Comparison of ENCODE assay signal across 25 cellular contexts in genomic region chr11:32833921-32834320, GRCh38. TPM values are rescaled to one million over a fixed set of nuclear protein-coding genes. Genes with fewer than 3 reads are reported as not detected.
A peak's percentile ranks its signal among the peaks of the same experiment; 100 is the strongest.
DNase-seq lines count a peak whose midpoint lies in the region; ATAC-seq, FAIRE-seq and TF ChIP-seq lines count a peak whose summit lies in the region.
"Had no signal": no experiment of that assay in that cellular context is flagged by ENCODE, and none has a peak within 500 bp of the region (broad histone marks: within the 10 kb centered on the region; RNA-seq: fewer than 3 reads in every experiment).

No MANE protein-coding gene starts in this region.

- H2AK5ac ChIP-seq in H1 (ENCODE audit: low read depth, low read length) (no peak overlapping the region), trophoblast cell (ENCODE audit: low read length) (no peak overlapping the region)

- H2BK20ac ChIP-seq in H1 (ENCODE audit: low read length), result no peak overlapping the region

- H2BK120ac ChIP-seq in H1 (replicated peaks; ENCODE audit: low read depth, low read length), result no peak overlapping the region
- H2BK120ac ChIP-seq in trophoblast cell (ENCODE audit: insufficient read depth, low read length, poor library complexity), result no peak overlapping the region

- no peak overlapping the region for H2BK12ac ChIP-seq in H1 (ENCODE audit: low read depth, low read length)
- H2BK12ac ChIP-seq in trophoblast cell (ENCODE audit: low read length), result no peak overlapping the region

- no peaks in the 10 kb centered on the region for H3K79me2 ChIP-seq in GM23338 (replicated peaks; ENCODE audit: insufficient read depth)
- no peaks in the 10 kb centered on the region for H3K79me2 ChIP-seq in H1 (ENCODE audit: control insufficient read depth in 1 of 2, insufficient read depth in 2 of 2, low read length in 2 of 2)
- peaks cover 5% of the 10 kb centered on the region for H3K79me2 ChIP-seq in trophoblast cell (ENCODE audit: control insufficient read depth, insufficient read depth, low read length, poor library complexity)

- H3K23ac ChIP-seq in H1 (ENCODE audit: insufficient read length) (no peak overlapping the region), trophoblast cell (ENCODE audit: low read length) (no peak overlapping the region)

- H4K8ac ChIP-seq in H1 (ENCODE audit: extremely low read depth, insufficient read depth, low read length) (no peak overlapping the region), trophoblast cell (ENCODE audit: low read depth, low read length) (no peak overlapping the region)

- ATAC-seq in GM23338 (no peak), GM19452 (IDR thresholded peaks at IDR 0.05; ENCODE audit: unreplicated experiment) (no peak), HG03457 (IDR thresholded peaks at IDR 0.05; ENCODE audit: unreplicated experiment) (no peak)
- ATAC-seq: GM12878 had no signal

- H3K27me3 Mint-ChIP-seq in GM23338 (ENCODE audit: insufficient read depth, low read depth, poor library complexity), result peaks cover 16% of the 10 kb centered on the region
- peaks cover 28% of the 10 kb centered on the region for H3K27me3 Mint-ChIP-seq in activated naive CD4-positive, alpha-beta T cell treated with anti-CD3 and anti-CD28 coated beads for 36 hours (ENCODE audit: low read depth)

- H3K27me3 ChIP-seq in GM23338 (ENCODE audit: insufficient read depth) (peaks cover 18% of the 10 kb centered on the region), H1 (replicated peaks in 1 of 4; ENCODE audit: control insufficient read depth in 3 of 4, extremely low read depth in 1 of 4, insufficient read depth in 3 of 4, low read length in 3 of 4) (peaks cover 0 to 4% (median 3%) of the 10 kb centered on the region in 4 experiments; a peak in 4 of 7 replicates), trophoblast cell (ENCODE audit: insufficient read depth, low read length) (no peaks in the 10 kb centered on the region)

- DNase-seq in GM23338 (ENCODE audit: low spot score), result peak; percentile 21
- DNase-seq in NCI-H69 (lab: John Stamatoyannopoulos, UW), result peak; percentile 10
- DNase-seq in H1 (ENCODE audit: low read depth in 1 of 2, low spot score in 2 of 2), result no peak
- DNase-seq in trophoblast cell, result no peak
- no peak for DNase-seq in D721Med (ENCODE audit: insufficient read length, low spot score)
- DNase-seq in activated naive CD4-positive, alpha-beta T cell treated with anti-CD3 and anti-CD28 coated beads for 36 hours, result no peak
- DNase-seq: 8988T; ACHN; BE2C; C1 segment of cervical spinal cord; CD4-positive, alpha-beta memory T cell; CD4-positive, CD25-positive, alpha-beta regulatory T cell; CD8-positive, alpha-beta memory T cell; COR-L47; DMS79 treated with DMSO at 0.1 percent for 48 hours; GDM1 had no signal

- POLR2A ChIA-PET in H1 (lab: Charles Lee; ENCODE audit: partially characterized antibody), result interaction anchor here (0.6 to 1.0 kb wide), 2 partner anchors 36 to 58 kb away, joined by 3 read pairs; no protein-coding TSS in a partner anchor

- no peak for TF ChIP-seq RAD21 in H1 (IDR thresholded peaks at IDR 0.05 in 1 of 2, conservative IDR thresholded peaks at IDR 0.05 in 1 of 2; ENCODE audit: low read depth in 2 of 2, low read length in 2 of 2)

- TF ChIP-seq POLR2A in H1 (IDR thresholded peaks at IDR 0.05; ENCODE audit: control extremely low read depth in 1 of 2, low read depth in 2 of 2, low read length in 2 of 2), result no peak

- H3K4me1 Mint-ChIP-seq in GM23338, result peaks cover 13% of the 10 kb centered on the region; the same call in 2 of the 3 replicates
- peaks cover 6% of the 10 kb centered on the region for H3K4me1 Mint-ChIP-seq in activated naive CD4-positive, alpha-beta T cell treated with anti-CD3 and anti-CD28 coated beads for 36 hours (ENCODE audit: low read depth)

- H3K18ac ChIP-seq in H1 (ENCODE audit: extremely low read depth, low read length) (no peak overlapping the region), trophoblast cell (ENCODE audit: low read length) (no peak overlapping the region)

- no peaks in the 10 kb centered on the region for H3K79me1 ChIP-seq in H1 (ENCODE audit: low read depth, low read length)
- H3K79me1 ChIP-seq in trophoblast cell (ENCODE audit: low read length), result peaks cover 9% of the 10 kb centered on the region

- H3K4me1 ChIP-seq in GM23338 (ENCODE audit: insufficient read depth), result peaks cover 4% of the 10 kb centered on the region
- H3K4me1 ChIP-seq in H1 (replicated peaks in 1 of 4; ENCODE audit: control insufficient read depth in 3 of 4, insufficient read depth in 4 of 4, low read length in 3 of 4), result peaks cover 0 to 4% (median 0%) of the 10 kb centered on the region in 4 experiments; a peak in 1 of 7 replicates
- peaks cover 2 to 7% of the 10 kb centered on the region in 2 experiments for H3K4me1 ChIP-seq in trophoblast cell (ENCODE audit: control insufficient read depth in 1 of 2, insufficient read depth in 2 of 2, low read length in 2 of 2)
- H3K4me1 ChIP-seq: BE2C had no signal

- H3K4ac ChIP-seq in H1 (replicated peaks; ENCODE audit: insufficient read length, low read depth, low read length) (no peak overlapping the region), trophoblast cell (ENCODE audit: low read depth, low read length) (no peak overlapping the region)

- H2AFZ ChIP-seq in GM23338, result no peak overlapping the region
- H2AFZ ChIP-seq in H1 (ENCODE audit: low read length), result no peak overlapping the region
- H2AFZ ChIP-seq in trophoblast cell (ENCODE audit: insufficient read depth, low read length, poor library complexity), result no peak overlapping the region

- H3K36me3 Mint-ChIP-seq in GM23338 (ENCODE audit: low read depth), result no peaks in the 10 kb centered on the region
- H3K36me3 Mint-ChIP-seq in activated naive CD4-positive, alpha-beta T cell treated with anti-CD3 and anti-CD28 coated beads for 36 hours (ENCODE audit: low read depth), result no peaks in the 10 kb centered on the region
- H3K36me3 Mint-ChIP-seq: CD4-positive, alpha-beta memory T cell; CD4-positive, CD25-positive, alpha-beta regulatory T cell; CD8-positive, alpha-beta memory T cell had no signal

- TF ChIP-seq CTCF in GM23338 (conservative IDR thresholded peaks at IDR 0.05; ENCODE audit: low read depth in 2 of 2), result no peak
- no peak for TF ChIP-seq CTCF in H1 (IDR thresholded peaks at IDR 0.05; ENCODE audit: control extremely low read depth in 1 of 3, insufficient read depth in 1 of 3, low read depth in 1 of 3, low read length in 3 of 3)
- no peak for TF ChIP-seq CTCF in D721Med (IDR thresholded peaks at IDR 0.05; ENCODE audit: insufficient read depth, missing control alignments)

- H2BK15ac ChIP-seq in H1 (ENCODE audit: low read length), result no peak overlapping the region

- H3K4me2 ChIP-seq in GM23338 (no peak overlapping the region), H1 (ENCODE audit: insufficient read depth in 1 of 2, low read depth in 2 of 2, low read length in 2 of 2) (no peak overlapping the region), trophoblast cell (ENCODE audit: low read length) (no peak overlapping the region)
- H3K4me2 ChIP-seq: BLaER1 had no signal

- intact Hi-C loops in activated naive CD4-positive, alpha-beta T cell treated with anti-CD3 and anti-CD28 coated beads for 36 hours (cut with micrococcal nuclease), result no loop called here

- no peak overlapping the region for H4K5ac ChIP-seq in H1 (ENCODE audit: insufficient read length, low read depth, low read length)

- H3K56ac ChIP-seq in H1 (replicated peaks; ENCODE audit: insufficient read length, low read depth, low read length), result no peak overlapping the region

- H3K36me3 ChIP-seq in GM23338 (ENCODE audit: insufficient read depth) (no peaks in the 10 kb centered on the region), H1 (ENCODE audit: control insufficient read depth in 2 of 4, insufficient read depth in 4 of 4, low read length in 3 of 4) (no peaks in the 10 kb centered on the region), trophoblast cell (ENCODE audit: control insufficient read depth in 1 of 2, insufficient read depth in 2 of 2, low read length in 2 of 2) (peaks cover 3% of the 10 kb centered on the region in 2 experiments)
- H3K36me3 ChIP-seq: BE2C, BLaER1 had no signal

- H3K9ac ChIP-seq in H1 (replicated peaks in 1 of 4; ENCODE audit: extremely low read depth in 1 of 4, low read depth in 3 of 4, low read length in 3 of 4), result no peak overlapping the region
- H3K9ac ChIP-seq in trophoblast cell (ENCODE audit: low read length), result peak overlapping the region; percentile 35
- H3K9ac ChIP-seq: BLaER1 had no signal

- peak; percentile 66 for FAIRE-seq in H1 (lab: Jason Lieb, UNC)
- no peak for FAIRE-seq in D721Med (lab: Jason Lieb, UNC)
- FAIRE-seq: GM12878, GM18507 had no signal

- no peaks in the 10 kb centered on the region for H3K9me3 Mint-ChIP-seq in GM23338
- no peaks in the 10 kb centered on the region for H3K9me3 Mint-ChIP-seq in activated naive CD4-positive, alpha-beta T cell treated with anti-CD3 and anti-CD28 coated beads for 36 hours
- H3K9me3 Mint-ChIP-seq: CD14-positive monocyte; CD4-positive, alpha-beta memory T cell; CD4-positive, CD25-positive, alpha-beta regulatory T cell had no signal

- no peaks in the 10 kb centered on the region for H3K9me2 ChIP-seq in GM23338 (ENCODE audit: insufficient read depth)

- WGBS in H1 (ENCODE audit: extremely low coverage in 1 of 2, insufficient coverage in 1 of 2, insufficient read length in 1 of 2, insufficient replicate concordance in 2 of 2, low coverage in 1 of 2, low lambda C conversion rate in 2 of 2, missing lambda C conversion rate in 1 of 2), 2 experiments, result 60% methylated on average over 1 of the region's 1 CpG; no CpG with 5 or more reads in 1 of the 2 experiments
- WGBS in trophoblast cell (ENCODE audit: extremely low coverage, insufficient coverage, insufficient read length), result no CpG with 5 or more reads among the region's 1 CpG

- H3K23me2 ChIP-seq in H1 (ENCODE audit: low read depth, low read length), result peaks cover 6% of the 10 kb centered on the region; the same call in 1 of the 2 replicates

- H3K27ac Mint-ChIP-seq in GM23338, result no peak overlapping the region
- H3K27ac Mint-ChIP-seq in activated naive CD4-positive, alpha-beta T cell treated with anti-CD3 and anti-CD28 coated beads for 36 hours, result no peak overlapping the region
- H3K27ac Mint-ChIP-seq: CD4-positive, alpha-beta memory T cell; CD4-positive, CD25-positive, alpha-beta regulatory T cell; CD8-positive, alpha-beta memory T cell had no signal

- H3K27ac ChIP-seq in GM23338 (ENCODE audit: low read depth) (no peak overlapping the region), H1 (ENCODE audit: low read depth, low read length) (no peak overlapping the region), trophoblast cell (ENCODE audit: low read depth, low read length) (no peak overlapping the region)
- H3K27ac ChIP-seq: BLaER1 had no signal

- peaks cover 11% of the 10 kb centered on the region for H3F3A ChIP-seq in GM23338 (replicated peaks; ENCODE audit: low read depth)

- no peak overlapping the region for H2BK5ac ChIP-seq in H1 (ENCODE audit: low read depth, low read length)
- no peak overlapping the region for H2BK5ac ChIP-seq in trophoblast cell (ENCODE audit: low read depth, low read length, poor library complexity)

- H3K4me3 ChIP-seq in GM23338 (no peak overlapping the region), H1 (ENCODE audit: extremely low read depth in 1 of 4, insufficient read depth in 2 of 4, low read depth in 3 of 4, low read length in 4 of 4) (no peak overlapping the region), trophoblast cell (ENCODE audit: low read depth, low read length) (no peak overlapping the region)
- H3K4me3 ChIP-seq: BLaER1, GM12878 had no signal

- H4K20me1 ChIP-seq in GM23338 (replicated peaks; ENCODE audit: insufficient read depth) (no peaks in the 10 kb centered on the region), H1 (replicated peaks in 1 of 2; ENCODE audit: control insufficient read depth in 1 of 2, insufficient read depth in 2 of 2, low read length in 2 of 2) (no peaks in the 10 kb centered on the region)
- H4K20me1 ChIP-seq: BLaER1 had no signal

- no peak overlapping the region for H4K12ac ChIP-seq in trophoblast cell (ENCODE audit: low read depth, low read length)

- H3K14ac ChIP-seq in H1 (ENCODE audit: insufficient read length) (no peak overlapping the region), trophoblast cell (ENCODE audit: low read length) (no peak overlapping the region)

- TF ChIP-seq EP300 in H1 (IDR thresholded peaks at IDR 0.05; ENCODE audit: borderline replicate concordance in 1 of 2, low read depth in 2 of 2, low read length in 2 of 2), result no peak

- H3K9me3 ChIP-seq in H1 (ENCODE audit: insufficient read depth in 2 of 2, low read depth in 1 of 2, low read length in 1 of 2), result no peaks in the 10 kb centered on the region
- H3K9me3 ChIP-seq in trophoblast cell (ENCODE audit: insufficient read depth, low read depth, low read length), result no peaks in the 10 kb centered on the region
- H3K9me3 ChIP-seq: BE2C, BLaER1 had no signal

- no peak overlapping the region for H3K4me3 Mint-ChIP-seq in GM23338
- no peak overlapping the region for H3K4me3 Mint-ChIP-seq in activated naive CD4-positive, alpha-beta T cell treated with anti-CD3 and anti-CD28 coated beads for 36 hours
- H3K4me3 Mint-ChIP-seq: CD14-positive monocyte; CD4-positive, alpha-beta memory T cell; CD4-positive, CD25-positive, alpha-beta regulatory T cell; CD8-positive, alpha-beta memory T cell had no signal

- CTCF ChIA-PET in H1 (lab: Charles Lee; ENCODE audit: partially characterized antibody), result interaction anchor here (1.3 kb wide), 1 partner anchor 10 kb away, joined by 4 read pairs; no protein-coding TSS in a partner anchor
- CTCF ChIA-PET in activated naive CD4-positive, alpha-beta T cell treated with anti-CD3 and anti-CD28 coated beads for 36 hours (lab: Charles Lee), result no interaction called here

- H4K91ac ChIP-seq in H1 (replicated peaks; ENCODE audit: insufficient read length, low read length) (no peak overlapping the region), trophoblast cell (ENCODE audit: low read depth, low read length) (no peak overlapping the region)

RNA-seq across cellular contexts. Expression of gene PRRG4, which starts 4.2 kb away (rescaled TPM):
- 1.9 and 2.2 TPM in 2 replicates for total RNA-seq in GM23338 (2014; rRNA removed; shearing (Covaris generic))
- polyA plus RNA-seq in GM23338 (2016; fragmentation: Nextera tagmentation; extraction: Ambion mirVana) (1.4 and 1.6 TPM in 2 replicates), H1 (2011; rRNA removed) (0.50 and 0.65 TPM in 2 replicates)
- total RNA-seq in H1 (2021; fragmentation: NEBNext Ultra II Directional; extraction: Animal tissue kit (Norgen Biotek cat#: 25700)), result 1.3 and 1.7 TPM in 2 replicates
- 0.54 TPM for polyA plus RNA-seq in H1 (2011; cell fraction: cytosol; rRNA removed)
- 0.60 TPM for polyA plus RNA-seq in H1 (2011; cell fraction: nucleus; rRNA removed)
- polyA plus RNA-seq in H1 (2012, experiment 1 of 2), result 0.55 to 0.99 TPM (median 0.66 TPM) in 4 replicates
- 0.34 TPM for polyA plus RNA-seq in H1 (2012, experiment 2 of 2)
- polyA plus RNA-seq in H1 (2013, experiment 1 of 2), result 1.0 TPM
- 1.2 TPM for polyA plus RNA-seq in H1 (2013, experiment 2 of 2)
- polyA minus RNA-seq in H1 (2011; rRNA and poly(A)+ RNA removed), result 0.85 and 0.88 TPM in 2 replicates
- polyA minus RNA-seq in H1 (2011; cell fraction: cytosol; rRNA and poly(A)+ RNA removed), result 0.95 TPM
- polyA minus RNA-seq in H1 (2011; cell fraction: nucleus; rRNA and poly(A)+ RNA removed), result 1.6 TPM
- 5.1 and 5.4 TPM in 2 replicates for polyA plus RNA-seq in trophoblast cell (2013)
- under 1 TPM; 0.15 to 0.19 TPM for total RNA-seq in activated naive CD4-positive, alpha-beta T cell treated with anti-CD3 and anti-CD28 coated beads for 36 hours
- total RNA-seq: CD4-positive, alpha-beta memory T cell had no signal
- polyA plus RNA-seq: AG04450; CD4-positive, alpha-beta memory T cell; CD8-positive, alpha-beta memory T cell had no signal

RNA-seq across cellular contexts. Expression of gene CCDC73, which starts 39.5 kb away (rescaled TPM):
- total RNA-seq in GM23338 (2014; rRNA removed; shearing (Covaris generic)), result 0.08 TPM in 1 of 2 replicates, not detected in the other
- polyA plus RNA-seq in GM23338 (2016; fragmentation: Nextera tagmentation; extraction: Ambion mirVana) (0.06 and 0.17 TPM in 2 replicates), H1 (2011; rRNA removed) (not detected in 2 replicates)
- total RNA-seq in H1 (2021; fragmentation: NEBNext Ultra II Directional; extraction: Animal tissue kit (Norgen Biotek cat#: 25700)), result not detected in 2 replicates
- polyA plus RNA-seq in H1 (2011; cell fraction: cytosol; rRNA removed), result not detected
- polyA plus RNA-seq in H1 (2011; cell fraction: nucleus; rRNA removed), result not detected
- polyA plus RNA-seq in H1 (2012, experiment 1 of 2), result 0.21 TPM in 1 of 4 replicates, not detected in the others
- polyA plus RNA-seq in H1 (2012, experiment 2 of 2), result not detected
- 0.02 TPM for polyA plus RNA-seq in H1 (2013, experiment 1 of 2)
- not detected for polyA plus RNA-seq in H1 (2013, experiment 2 of 2)
- not detected in 2 replicates for polyA minus RNA-seq in H1 (2011; rRNA and poly(A)+ RNA removed)
- not detected for polyA minus RNA-seq in H1 (2011; cell fraction: cytosol; rRNA and poly(A)+ RNA removed)
- 0.10 TPM for polyA minus RNA-seq in H1 (2011; cell fraction: nucleus; rRNA and poly(A)+ RNA removed)
- polyA plus RNA-seq in trophoblast cell (2013), result 0.06 and 0.07 TPM in 2 replicates
- total RNA-seq in activated naive CD4-positive, alpha-beta T cell treated with anti-CD3 and anti-CD28 coated beads for 36 hours, result not detected
- total RNA-seq: A673; CD4-positive, alpha-beta memory T cell; CD4-positive, CD25-positive, alpha-beta regulatory T cell; CD8-positive, alpha-beta memory T cell; G401 had no signal
- polyA plus RNA-seq: AG04450; CD4-positive, alpha-beta memory T cell; CD8-positive, alpha-beta memory T cell had no signal

RNA-seq across cellular contexts. Expression of gene QSER1, which starts 58.7 kb away (rescaled TPM):
- total RNA-seq in GM23338 (2014; rRNA removed; shearing (Covaris generic)), result 132 and 136 TPM in 2 replicates
- 29.4 and 29.5 TPM in 2 replicates for polyA plus RNA-seq in GM23338 (2016; fragmentation: Nextera tagmentation; extraction: Ambion mirVana)
- total RNA-seq in H1 (2021; fragmentation: NEBNext Ultra II Directional; extraction: Animal tissue kit (Norgen Biotek cat#: 25700)), result 114 and 117 TPM in 2 replicates
- 16.6 and 29.3 TPM in 2 replicates for polyA plus RNA-seq in H1 (2011; rRNA removed)
- 26.1 TPM for polyA plus RNA-seq in H1 (2011; cell fraction: cytosol; rRNA removed)
- 38.3 TPM for polyA plus RNA-seq in H1 (2011; cell fraction: nucleus; rRNA removed)
- 19.9 to 42.3 TPM (median 30.4 TPM) in 4 replicates for polyA plus RNA-seq in H1 (2012, experiment 1 of 2)
- polyA plus RNA-seq in H1 (2012, experiment 2 of 2), result 1.9 TPM
- polyA plus RNA-seq in H1 (2013, experiment 1 of 2), result 52.7 TPM
- 48.3 TPM for polyA plus RNA-seq in H1 (2013, experiment 2 of 2)
- 132 and 174 TPM in 2 replicates for polyA minus RNA-seq in H1 (2011; rRNA and poly(A)+ RNA removed)
- 81.9 TPM for polyA minus RNA-seq in H1 (2011; cell fraction: cytosol; rRNA and poly(A)+ RNA removed)
- 247 TPM for polyA minus RNA-seq in H1 (2011; cell fraction: nucleus; rRNA and poly(A)+ RNA removed)
- 18.1 and 19.6 TPM in 2 replicates for polyA plus RNA-seq in trophoblast cell (2013)
- total RNA-seq in activated naive CD4-positive, alpha-beta T cell treated with anti-CD3 and anti-CD28 coated beads for 36 hours, result 10 to 100 TPM; 10.1 to 12.3 TPM

Comparison
In these comparisons a context has a peak if more than half of its experiments do, and no peak if none do; other contexts are left out.
1. DNase-seq: peak in GM23338 (single experiment) and NCI-H69 (single experiment); none in H1 (0 of 2), trophoblast cell (0 of 2), D721Med (single experiment) and activated naive CD4-positive, alpha-beta T cell treated with anti-CD3 and anti-CD28 coated beads for 36 hours (single experiment).